ENCODE assay signal across 9 cellular contexts in genomic region chr1:160204526-160205241, GRCh38. TPM values are rescaled to one million over a fixed set of nuclear protein-coding genes. Genes with fewer than 3 reads are reported as not detected.
DNase-seq lines count a peak whose midpoint lies in the region; ATAC-seq and TF ChIP-seq lines count a peak whose summit lies in the region.
"Had no signal": no experiment of that assay in that cellular context is flagged by ENCODE, and none has a peak within 500 bp of the region (broad histone marks: within the 10 kb centered on the region; RNA-seq: fewer than 3 reads in every experiment).

No MANE protein-coding gene starts in this region.

- peaks cover 22 to 53% (median 45%) of the 10 kb centered on the region in 12 donors for H3K4me1 ChIP-seq in heart left ventricle
- peaks cover 0 to 16% (median 8%) of the 10 kb centered on the region in 4 donors for H3K4me1 ChIP-seq in Peyer's patch
- H3K4me1 ChIP-seq in psoas muscle, result peaks cover 37% of the 10 kb centered on the region

- ATAC-seq in heart left ventricle, result peak in 1 of 4 donors; percentile 0
- no peak for ATAC-seq in left ventricle myocardium superior
- peak; percentile 68 for ATAC-seq in HG02798 (IDR thresholded peaks at IDR 0.05; ENCODE audit: poor library complexity, unreplicated experiment)
- peak; percentile 1 to 41 (median 6) for ATAC-seq in psoas muscle
- ATAC-seq in GM18519 (IDR thresholded peaks at IDR 0.05; ENCODE audit: low FRiP score, unreplicated experiment), result no peak

- H3K27me3 ChIP-seq in heart left ventricle (no peaks in the 10 kb centered on the region), Peyer's patch (no peaks in the 10 kb centered on the region), psoas muscle (ENCODE audit: insufficient read depth in 3 of 3, low read length in 2 of 3) (no peaks in the 10 kb centered on the region)

- H3K36me3 ChIP-seq in heart left ventricle (peaks cover 0 to 29% (median 3%) of the 10 kb centered on the region in 9 donors), Peyer's patch (peaks cover 0 to 4% (median 0%) of the 10 kb centered on the region in 3 donors), psoas muscle (ENCODE audit: insufficient read depth in 1 of 2, low read depth in 1 of 2) (peaks cover 0 to 52% of the 10 kb centered on the region in 2 donors)

- DNase-seq in heart left ventricle (no peak), left ventricle myocardium superior (no peak), Peyer's patch (peak in 2 of 3 donors; percentile 62 to 67), epithelial cell of proximal tubule (ENCODE audit: low read depth) (no peak), psoas muscle (no peak)
- DNase-seq in stimulated activated CD4-positive, alpha-beta T cell treated with anti-CD3 and anti-CD28 coated beads, Interleukin-4, amount 100 ng/mL, for 4 hours, result no peak

- TF ChIP-seq POLR2A in heart left ventricle (IDR thresholded peaks at IDR 0.05) (no peak), Peyer's patch (IDR thresholded peaks at IDR 0.05) (no peak)

- H3K4me3 ChIP-seq in heart left ventricle, result peak overlapping the region; percentile 60 to 99 (median 88)
- peak overlapping the region; percentile 78 to 94 (median 84) for H3K4me3 ChIP-seq in Peyer's patch
- peak overlapping the region; percentile 31 for H3K4me3 ChIP-seq in epithelial cell of proximal tubule (ENCODE audit: low read depth, low read length)
- H3K4me3 ChIP-seq in psoas muscle, result peak overlapping the region; percentile 95

- H3K9me3 ChIP-seq in heart left ventricle (no peaks in the 10 kb centered on the region), Peyer's patch (no peaks in the 10 kb centered on the region), psoas muscle (no peaks in the 10 kb centered on the region)

- intact Hi-C loops in heart left ventricle (cut with DNase I), result loop anchor here in 2 of 10 donors (5.0 kb wide), 2 partner anchors 38 to 53 kb away; no protein-coding TSS in a partner anchor
- intact Hi-C loops in left ventricle myocardium superior (cut with micrococcal nuclease), result no loop called here
- intact Hi-C loops in psoas muscle (cut with DNase I), result loop anchor here in 1 of 2 donors (5.0 kb wide), 1 partner anchor 107 kb away; the partner anchor contains the start of gene IGSF8

- H3K27ac ChIP-seq in heart left ventricle, result peak overlapping the region in 11 of 12 donors; percentile 83 to 98 (median 91)
- H3K27ac ChIP-seq in Peyer's patch, result peak overlapping the region; percentile 86 to 93 (median 88)
- H3K27ac ChIP-seq in psoas muscle, result peak overlapping the region; percentile 92

- TF ChIP-seq CTCF in heart left ventricle (IDR thresholded peaks at IDR 0.05) (no peak), Peyer's patch (IDR thresholded peaks at IDR 0.05) (no peak), epithelial cell of proximal tubule (conservative IDR thresholded peaks at IDR 0.05; ENCODE audit: low read depth, low read length) (no peak), psoas muscle (IDR thresholded peaks at IDR 0.05) (no peak)

- 21 to 25% (median 23%) methylated on average over 7 of the region's 7 CpGs for WGBS in heart left ventricle, 4 donors
- 17 to 32% (median 18%) methylated on average over 6 to 7 of the region's 7 CpGs for WGBS in psoas muscle, 3 donors

RNA-seq across cellular contexts. Expression of gene PEA15, which starts 0.5 kb away (rescaled TPM):
- total RNA-seq in heart left ventricle, result 100 to 1,000 TPM; 134 to 581 (median 290) TPM
- polyA plus RNA-seq in heart left ventricle, result 1,000 to 10,000 TPM in 1 of 2 donors, 100 to 1,000 TPM in 1; 250 to 1,078 TPM
- 277 TPM for total RNA-seq in left ventricle myocardium superior
- total RNA-seq in Peyer's patch, result 10 to 100 TPM; 10.2 to 34.7 (median 17.3) TPM
- 57.8 and 115 TPM in 2 replicates for total RNA-seq in epithelial cell of proximal tubule
- 100 to 1,000 TPM in 2 of 4 donors, 10 to 100 TPM in 2; 51.2 to 232 (median 95.8) TPM for total RNA-seq in psoas muscle
- 100 to 1,000 TPM in 1 of 3 donors, 10 to 100 TPM in 2; 83.4 to 111 (median 95.9) TPM for polyA plus RNA-seq in psoas muscle

RNA-seq across cellular contexts. Expression of gene CASQ1, which starts 14.3 kb away (rescaled TPM):
- 100 to 1,000 TPM in 1 of 9 donors, 10 to 100 TPM in 8; 23.6 to 129 (median 45.9) TPM for total RNA-seq in heart left ventricle
- polyA plus RNA-seq in heart left ventricle, result 10 to 100 TPM; 35.4 to 55.9 TPM
- 20.0 TPM for total RNA-seq in left ventricle myocardium superior
- 1 to 10 TPM in 1 of 4 donors, not detected in 3; 2.6 TPM for total RNA-seq in Peyer's patch
- total RNA-seq in epithelial cell of proximal tubule, result not detected in 2 replicates
- total RNA-seq in psoas muscle, result 100 to 1,000 TPM; 399 to 903 (median 583) TPM
- 100 to 1,000 TPM; 171 to 412 (median 329) TPM for polyA plus RNA-seq in psoas muscle
- total RNA-seq: lung microvascular endothelial cell had no signal

RNA-seq across cellular contexts. Expression of gene ATP1A4, which starts 53.3 kb away (rescaled TPM):
- total RNA-seq in heart left ventricle (1 to 10 TPM in 1 of 9 donors, under 1 TPM in 3, not detected in 5; 0.09 to 1.3 (median 0.29) TPM), left ventricle myocardium superior (not detected), Peyer's patch (under 1 TPM in 1 of 4 donors, not detected in 3; 0.57 TPM), epithelial cell of proximal tubule (not detected in 2 replicates), psoas muscle (1 to 10 TPM in 1 of 4 donors, under 1 TPM in 3; 0.07 to 2.0 (median 0.38) TPM)
- polyA plus RNA-seq in heart left ventricle (under 1 TPM in 1 of 2 donors, not detected in 1; 0.12 TPM), psoas muscle (1 to 10 TPM in 1 of 3 donors, under 1 TPM in 2; 0.03 to 1.3 (median 0.13) TPM)
- total RNA-seq: lung microvascular endothelial cell had no signal

RNA-seq across cellular contexts. Expression of gene DCAF8, which starts 57.7 kb away (rescaled TPM):
- 100 to 1,000 TPM; 111 to 161 (median 131) TPM for total RNA-seq in heart left ventricle
- 10 to 100 TPM; 78.4 to 96.9 TPM for polyA plus RNA-seq in heart left ventricle
- total RNA-seq in left ventricle myocardium superior, result 145 TPM
- 100 to 1,000 TPM; 121 to 359 (median 202) TPM for total RNA-seq in Peyer's patch
- 32.3 and 41.6 TPM in 2 replicates for total RNA-seq in epithelial cell of proximal tubule
- total RNA-seq in psoas muscle, result 100 to 1,000 TPM; 135 to 204 (median 188) TPM
- 100 to 1,000 TPM in 2 of 3 donors, 10 to 100 TPM in 1; 45.4 to 187 (median 106) TPM for polyA plus RNA-seq in psoas muscle

Comparison
In these comparisons a context has a peak if more than half of its experiments do, and no peak if none do; other contexts are left out.
1. ATAC-seq: peak in HG02798 (single experiment) and psoas muscle (4 of 4); none in left ventricle myocardium superior (single experiment) and GM18519 (single experiment).
2. DNase-seq: peak in Peyer's patch (2 of 3); none in heart left ventricle (0 of 5), left ventricle myocardium superior (single experiment), epithelial cell of proximal tubule (single experiment), psoas muscle (0 of 2) and stimulated activated CD4-positive, alpha-beta T cell treated with anti-CD3 and anti-CD28 coated beads, Interleukin-4, amount 100 ng/mL, for 4 hours (0 of 2).
3. H3K4me3 ChIP-seq: peak in every context shown above with its lines; median percentile 95 in psoas muscle; 88 in heart left ventricle; 84 in Peyer's patch; 31 in epithelial cell of proximal tubule.
4. Peak in every context shown above with its lines, with median percentiles within 50 percentile points of each other: H3K27ac ChIP-seq.